ENCODE assay signal across 8 cellular contexts in genomic region chr19:55340144-55340783, GRCh38. TPM values are rescaled to one million over a fixed set of nuclear protein-coding genes. Genes with fewer than 3 reads are reported as not detected.
DNase-seq lines count a peak whose midpoint lies in the region; ATAC-seq lines count a peak whose summit lies in the region.

No MANE protein-coding gene starts in this region.

- no peaks in the 10 kb centered on the region for H3K9me3 Mint-ChIP-seq in activated CD4-positive, alpha-beta T cell treated with anti-CD3 and anti-CD28 coated beads, Interleukin-2, amount 10 ng/mL, durations not matched to agents 7 days and 5 days
- H3K9me3 Mint-ChIP-seq in stimulated activated memory B cell treated with anti-CD40 and anti-IgM and Interleukin-4, amounts not matched to agents 10 μg/mL and 1 μg/mL and 100 μg/mL, for 72 hours = no peaks in the 10 kb centered on the region

- POLR2A ChIA-PET in activated CD4-positive, alpha-beta T cell treated with anti-CD3 and anti-CD28 coated beads, Interleukin-2, amount 10 ng/mL, durations not matched to agents 7 days and 5 days (lab: Charles Lee) = interaction anchor here (0.6 to 1.0 kb wide), 3 partner anchors 36 to 1203 kb away, joined by 3 to 4 read pairs (median 3); partner anchors contain the start of gene CNOT3

- peak overlapping the region; percentile 72 for H3K4me3 ChIP-seq in iPS-11a (ENCODE audit: low read depth, low read length)

- DNase-seq in activated CD4-positive, alpha-beta T cell treated with anti-CD3 and anti-CD28 coated beads, Interleukin-2, amount 10 ng/mL, durations not matched to agents 7 days and 5 days = peak; percentile 35
- DNase-seq in activated CD4-positive, alpha-beta T cell treated with anti-CD3 and anti-CD28 coated beads for 4 hours = no peak
- DNase-seq in activated CD8-positive, alpha-beta memory T cell treated with anti-CD3 and anti-CD28 coated beads, Interleukin-2, amount 50 U/mL, for 4 hours = peak; percentile 32
- DNase-seq in T1000 (lab: John Stamatoyannopoulos, UW) = no peak

- CTCF ChIA-PET in activated CD4-positive, alpha-beta T cell treated with anti-CD3 and anti-CD28 coated beads, Interleukin-2, amount 10 ng/mL, durations not matched to agents 7 days and 5 days (lab: Charles Lee) = interaction anchor here (0.9 to 1.4 kb wide), 3 partner anchors 13 to 46 kb away, joined by 3 to 5 read pairs (median 4); no protein-coding TSS in a partner anchor

- H3K4me1 Mint-ChIP-seq in activated CD4-positive, alpha-beta T cell treated with anti-CD3 and anti-CD28 coated beads, Interleukin-2, amount 10 ng/mL, durations not matched to agents 7 days and 5 days = peaks cover 22% of the 10 kb centered on the region
- peaks cover 30% of the 10 kb centered on the region for H3K4me1 Mint-ChIP-seq in stimulated activated memory B cell treated with anti-CD40 and anti-IgM and Interleukin-4, amounts not matched to agents 10 μg/mL and 1 μg/mL and 100 μg/mL, for 72 hours

- ATAC-seq in stimulated activated memory B cell treated with anti-CD40 and anti-IgM and Interleukin-4, amounts not matched to agents 10 μg/mL and 1 μg/mL and 100 μg/mL, for 72 hours = no peak
- ATAC-seq in HG03378 (IDR thresholded peaks at IDR 0.05; ENCODE audit: unreplicated experiment) = no peak
- no peak for ATAC-seq in HG02610 (IDR thresholded peaks at IDR 0.05; ENCODE audit: unreplicated experiment)

- H3K27me3 Mint-ChIP-seq in activated CD4-positive, alpha-beta T cell treated with anti-CD3 and anti-CD28 coated beads, Interleukin-2, amount 10 ng/mL, durations not matched to agents 7 days and 5 days = peaks cover 10% of the 10 kb centered on the region
- H3K27me3 Mint-ChIP-seq in stimulated activated memory B cell treated with anti-CD40 and anti-IgM and Interleukin-4, amounts not matched to agents 10 μg/mL and 1 μg/mL and 100 μg/mL, for 72 hours = peaks cover 41% of the 10 kb centered on the region

- peaks cover 2% of the 10 kb centered on the region for H3K36me3 Mint-ChIP-seq in activated CD4-positive, alpha-beta T cell treated with anti-CD3 and anti-CD28 coated beads, Interleukin-2, amount 10 ng/mL, durations not matched to agents 7 days and 5 days (ENCODE audit: low read depth)
- peaks cover 25% of the 10 kb centered on the region for H3K36me3 Mint-ChIP-seq in stimulated activated memory B cell treated with anti-CD40 and anti-IgM and Interleukin-4, amounts not matched to agents 10 μg/mL and 1 μg/mL and 100 μg/mL, for 72 hours

- H3K27ac Mint-ChIP-seq in activated CD4-positive, alpha-beta T cell treated with anti-CD3 and anti-CD28 coated beads, Interleukin-2, amount 10 ng/mL, durations not matched to agents 7 days and 5 days = peak overlapping the region; percentile 90
- H3K27ac Mint-ChIP-seq in stimulated activated memory B cell treated with anti-CD40 and anti-IgM and Interleukin-4, amounts not matched to agents 10 μg/mL and 1 μg/mL and 100 μg/mL, for 72 hours = peak overlapping the region; percentile 73

- peak overlapping the region; percentile 86 for H3K4me3 Mint-ChIP-seq in activated CD4-positive, alpha-beta T cell treated with anti-CD3 and anti-CD28 coated beads, Interleukin-2, amount 10 ng/mL, durations not matched to agents 7 days and 5 days
- H3K4me3 Mint-ChIP-seq in stimulated activated memory B cell treated with anti-CD40 and anti-IgM and Interleukin-4, amounts not matched to agents 10 μg/mL and 1 μg/mL and 100 μg/mL, for 72 hours = peak overlapping the region; percentile 88

RNA-seq across cellular contexts. Expression of gene KMT5C, which starts 0.6 kb away (rescaled TPM):
- total RNA-seq in activated CD4-positive, alpha-beta T cell treated with anti-CD3 and anti-CD28 coated beads, Interleukin-2, amount 10 ng/mL, durations not matched to agents 7 days and 5 days = 10 to 100 TPM; 21.7 to 28.3 TPM

RNA-seq across cellular contexts. Expression of gene COX6B2, which starts 14.3 kb away (rescaled TPM):
- not detected for total RNA-seq in activated CD4-positive, alpha-beta T cell treated with anti-CD3 and anti-CD28 coated beads, Interleukin-2, amount 10 ng/mL, durations not matched to agents 7 days and 5 days

RNA-seq across cellular contexts. Expression of gene TMEM150B, which starts 15.1 kb away (rescaled TPM):
- total RNA-seq in activated CD4-positive, alpha-beta T cell treated with anti-CD3 and anti-CD28 coated beads, Interleukin-2, amount 10 ng/mL, durations not matched to agents 7 days and 5 days = under 1 TPM in 1 of 2 experiments, not detected in 1; 0.79 TPM

RNA-seq across cellular contexts. Expression of gene GARIN5B, which starts 22.8 kb away (rescaled TPM):
- not detected for total RNA-seq in activated CD4-positive, alpha-beta T cell treated with anti-CD3 and anti-CD28 coated beads, Interleukin-2, amount 10 ng/mL, durations not matched to agents 7 days and 5 days

RNA-seq across cellular contexts. Expression of gene IL11, which starts 30.0 kb away (rescaled TPM):
- total RNA-seq in activated CD4-positive, alpha-beta T cell treated with anti-CD3 and anti-CD28 coated beads, Interleukin-2, amount 10 ng/mL, durations not matched to agents 7 days and 5 days = under 1 TPM; 0.27 TPM

Comparison
In these comparisons a context has a peak if more than half of its experiments do, and no peak if none do; other contexts are left out.
1. DNase-seq: peak in activated CD4-positive, alpha-beta T cell treated with anti-CD3 and anti-CD28 coated beads, Interleukin-2, amount 10 ng/mL, durations not matched to agents 7 days and 5 days (single experiment) and activated CD8-positive, alpha-beta memory T cell treated with anti-CD3 and anti-CD28 coated beads, Interleukin-2, amount 50 U/mL, for 4 hours (single experiment); none in activated CD4-positive, alpha-beta T cell treated with anti-CD3 and anti-CD28 coated beads for 4 hours (0 of 2) and T1000 (single experiment).